Comparison of ENCODE assay signal across 12 cellular contexts in the genomic region with DNA sequence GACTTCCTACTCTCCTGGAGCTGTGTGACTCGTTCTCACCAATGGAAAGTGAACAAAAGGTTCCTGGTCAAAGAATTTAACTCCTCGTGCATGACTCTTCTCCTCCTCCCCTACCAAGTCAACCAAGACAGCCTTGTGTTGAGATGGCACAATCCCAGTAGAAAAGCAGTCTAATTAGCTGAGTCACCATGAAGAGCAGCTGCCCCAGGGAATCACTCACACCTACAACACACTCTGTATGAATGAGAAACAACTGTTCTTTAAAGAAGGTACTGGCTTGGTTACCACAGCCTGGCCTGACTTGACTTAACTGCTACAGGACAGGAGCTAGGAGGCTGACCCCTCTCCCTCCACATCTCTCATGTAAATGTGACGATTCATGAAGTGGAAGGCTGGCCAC. TPM values are rescaled to one million over a fixed set of nuclear protein-coding genes. Genes with fewer than 3 reads are reported as not detected.
A peak's percentile ranks its signal among the peaks of the same experiment; 100 is the strongest.
DNase-seq lines count a peak whose midpoint lies in the region; ATAC-seq, FAIRE-seq and TF ChIP-seq lines count a peak whose summit lies in the region.
"Had no signal": no experiment of that assay in that cellular context is flagged by ENCODE, and none has a peak within 500 bp of the region (broad histone marks: within the 10 kb centered on the region; RNA-seq: fewer than 3 reads in every experiment).

No MANE protein-coding gene starts in this region.

- no peaks in the 10 kb centered on the region for H4K20me1 ChIP-seq in HepG2 (ENCODE audit: insufficient read depth, low read length)

- BruUV-seq in HepG2 (replicated peaks; lab: Mats Ljungman, UMichigan), result no TSS peak

- no peak for TF ChIP-seq RAD21 in HepG2 (CRISPR knock-in tag; IDR thresholded peaks at IDR 0.05)

- H2AFZ ChIP-seq in HepG2 (ENCODE audit: low read length), result no peak overlapping the region

- no peak overlapping the region for H3K9ac ChIP-seq in HepG2 (ENCODE audit: insufficient read depth, low read depth, low read length)

- no peak for FAIRE-seq in HepG2 (lab: Jason Lieb, UNC)

- H3K27ac ChIP-seq in HepG2 (ENCODE audit: extremely low read length, insufficient read depth, low read length), result no peak overlapping the region
- no peak overlapping the region for H3K27ac ChIP-seq in right lobe of liver

- DNase-seq in HepG2 (ENCODE audit: low spot score), result no peak
- DNase-seq in right lobe of liver, result no peak
- DNase-seq in SK-MEL-5 (ENCODE audit: low read depth, low spot score), result peak; percentile 35
- DNase-seq in fibroblast of pulmonary artery (ENCODE audit: low read depth), result peak; percentile 38
- no peak for DNase-seq in left cardiac atrium
- no peak for DNase-seq in putamen (ENCODE audit: low spot score)
- no peak for DNase-seq in 8988T
- DNase-seq: activated CD4-positive, CD25-positive, alpha-beta regulatory T cell; NCI-H1417 had no signal

- H3K4me1 ChIP-seq in HepG2 (ENCODE audit: insufficient read depth, low read length) (no peaks in the 10 kb centered on the region), right lobe of liver (no peaks in the 10 kb centered on the region)

- in situ Hi-C loops in HepG2 (cut with HindIII; ENCODE audit: extremely low pct_ligation_motif_present, low pct_unique_long_range_greater_than_20kb) (no loop called here), SK-MEL-5 (cut with HindIII; ENCODE audit: low pct_unique_long_range_greater_than_20kb, low sequenced_read_pairs) (no loop called here)

- H3K4me2 ChIP-seq in HepG2 (ENCODE audit: low read depth, low read length), result no peak overlapping the region

- no peaks in the 10 kb centered on the region for H3K9me3 ChIP-seq in HepG2 (ENCODE audit: low read length)
- no peaks in the 10 kb centered on the region for H3K9me3 ChIP-seq in right lobe of liver

- CTCF ChIA-PET in HepG2 (lab: Yijun Ruan, JAX; ENCODE audit: low intra/inter-chr PET ratio, low total read pairs), result no interaction called here

- TF ChIP-seq POLR2A in HepG2 (IDR thresholded peaks at IDR 0.05; ENCODE audit: insufficient read depth in 1 of 2, low read depth in 2 of 2, low read length in 2 of 2), result no peak
- no peak for TF ChIP-seq POLR2A in right lobe of liver (IDR thresholded peaks at IDR 0.05)

- TF ChIP-seq EP300 in HepG2 (IDR thresholded peaks at IDR 0.05; ENCODE audit: low read depth in 2 of 2, low read length in 2 of 2) (no peak), HepG2 (CRISPR knock-in tag; IDR thresholded peaks at IDR 0.05; ENCODE audit: borderline replicate concordance) (no peak)

- intact Hi-C loops in HepG2 (cut with micrococcal nuclease; ENCODE audit: unreplicated experiment) (no loop called here), right lobe of liver (cut with DNase I) (no loop called here), left cardiac atrium (cut with DNase I) (no loop called here)

- no peak for TF ChIP-seq CTCF in HepG2 (CRISPR knock-in tag; IDR thresholded peaks at IDR 0.05)
- TF ChIP-seq CTCF in right lobe of liver (IDR thresholded peaks at IDR 0.05), result no peak
- TF ChIP-seq CTCF in fibroblast of pulmonary artery (IDR thresholded peaks at IDR 0.05; ENCODE audit: low read length, missing control alignments), result no peak

- WGBS in HepG2 (ENCODE audit: low lambda C conversion rate), result 17% methylated on average over 3 of the region's 3 CpGs
- 42% methylated on average over 2 of the region's 3 CpGs for whole genome bisulfite sequencing in right lobe of liver (ENCODE audit: insufficient coverage, low coverage, low lambda C conversion rate, missing lambda C conversion rate)

- no peaks in the 10 kb centered on the region for H3K36me3 ChIP-seq in HepG2 (replicated peaks in 1 of 2; ENCODE audit: control insufficient read depth in 1 of 2, insufficient read depth in 2 of 2, low read length in 2 of 2)
- no peaks in the 10 kb centered on the region for H3K36me3 ChIP-seq in right lobe of liver

- H3K27me3 ChIP-seq in HepG2 (ENCODE audit: control insufficient read depth in 1 of 2, insufficient read depth in 2 of 2, low read length in 2 of 2) (peaks cover 0 to 13% of the 10 kb centered on the region in 2 experiments; a peak in 2 of 5 replicates), right lobe of liver (no peaks in the 10 kb centered on the region)

- H3K4me3 ChIP-seq in HepG2 (replicated peaks in 1 of 3; ENCODE audit: insufficient read depth in 1 of 3, low read depth in 2 of 3, low read length in 3 of 3) (no peak overlapping the region), right lobe of liver (no peak overlapping the region), fibroblast of pulmonary artery (replicated peaks; ENCODE audit: low read depth, low read length) (no peak overlapping the region)

- no peaks in the 10 kb centered on the region for H3K79me2 ChIP-seq in HepG2 (ENCODE audit: insufficient read depth, low read length)

- ATAC-seq in HepG2 (peak; percentile 38; the same call in 1 of the 3 replicates), right lobe of liver (no peak), left cardiac atrium (no peak), HG03039 (IDR thresholded peaks at IDR 0.05; ENCODE audit: unreplicated experiment) (no peak)

- POLR2A ChIA-PET in HepG2 (lab: Yijun Ruan, JAX), result no interaction called here

RNA-seq across cellular contexts. Expression of a gene that starts 2.9 kb away (rescaled TPM):
- total RNA-seq in HepG2 (2016; rRNA removed; fragmentation: Illumina TruSeq; extraction: Trizol) (not detected in 2 replicates), right lobe of liver (under 1 TPM in 2 of 6 experiments, not detected in 4; 0.16 to 0.20 TPM), left cardiac atrium (under 1 TPM; 0.24 to 0.27 TPM)
- total RNA-seq in HepG2 (2016; cell fraction: cytosol; rRNA removed; fragmentation: Illumina TruSeq; extraction: Trizol; ENCODE audit: low read depth), result not detected in 2 replicates
- total RNA-seq in HepG2 (2016; cell fraction: insoluble cytoplasmic fraction; rRNA removed; fragmentation: Illumina TruSeq; extraction: Trizol), result 0.09 TPM in 1 of 2 replicates, not detected in the other
- not detected in 2 replicates for total RNA-seq in HepG2 (2016; cell fraction: membrane; rRNA removed; fragmentation: Illumina TruSeq; extraction: Trizol)
- not detected in 2 replicates for total RNA-seq in HepG2 (2016; cell fraction: nucleus; rRNA removed; fragmentation: Illumina TruSeq; extraction: Trizol)
- polyA plus RNA-seq in HepG2 (2011; rRNA removed), result 0.09 TPM in 1 of 2 replicates, not detected in the other
- not detected in 2 replicates for polyA plus RNA-seq in HepG2 (2011; cell fraction: cytosol; rRNA removed)
- polyA plus RNA-seq in HepG2 (2011; cell fraction: nucleus; rRNA removed), result 0.21 TPM in 2 replicates
- polyA plus RNA-seq in HepG2 (2012), result not detected in 2 replicates
- not detected in 2 replicates for polyA plus RNA-seq in HepG2 (2016; cell fraction: cytosol; fragmentation: Illumina TruSeq; extraction: Trizol; ENCODE audit: low read depth)
- not detected in 2 replicates for polyA plus RNA-seq in HepG2 (2016; cell fraction: insoluble cytoplasmic fraction; fragmentation: Illumina TruSeq; extraction: Trizol; ENCODE audit: low read depth)
- not detected in 2 replicates for polyA plus RNA-seq in HepG2 (2016; cell fraction: membrane; fragmentation: Illumina TruSeq; extraction: Trizol; ENCODE audit: low read depth)
- polyA plus RNA-seq in HepG2 (2016; cell fraction: nucleus; fragmentation: Illumina TruSeq; extraction: Trizol; ENCODE audit: insufficient read depth, low read depth), result 1.1 TPM in 1 of 2 replicates, not detected in the other
- polyA minus RNA-seq in HepG2 (2011; rRNA and poly(A)+ RNA removed; ENCODE audit: low replicate concordance), result 0.20 and 1.2 TPM in 2 replicates
- polyA minus RNA-seq in HepG2 (2011; cell fraction: cytosol; rRNA and poly(A)+ RNA removed), result not detected in 2 replicates
- 0.52 TPM in 1 of 2 replicates, not detected in the other for polyA minus RNA-seq in HepG2 (2011; cell fraction: nucleus; rRNA and poly(A)+ RNA removed)
- total RNA-seq in SK-MEL-5 (2014; rRNA removed; shearing (Covaris generic)), result not detected in 2 replicates
- polyA plus RNA-seq in SK-MEL-5 (2015; cell fraction: cytosol; rRNA removed), result 0.10 TPM in 1 of 2 replicates, not detected in the other
- 0.60 TPM in 1 of 2 replicates, not detected in the other for polyA plus RNA-seq in SK-MEL-5 (2015; cell fraction: nucleus; rRNA removed)
- total RNA-seq: lung microvascular endothelial cell, skeletal muscle tissue had no signal

RNA-seq across cellular contexts. Expression of a gene that starts 18.8 kb away (rescaled TPM):
- total RNA-seq in HepG2 (2016; rRNA removed; fragmentation: Illumina TruSeq; extraction: Trizol) (9.8 and 17.6 TPM in 2 replicates), right lobe of liver (10 to 100 TPM in 4 of 6 experiments, 1 to 10 TPM in 2; 8.8 to 20.2 (median 15.9) TPM), left cardiac atrium (10 to 100 TPM; 19.4 to 30.7 TPM)
- total RNA-seq in HepG2 (2016; cell fraction: cytosol; rRNA removed; fragmentation: Illumina TruSeq; extraction: Trizol; ENCODE audit: low read depth), result 1.2 and 1.7 TPM in 2 replicates
- 9.2 and 20.2 TPM in 2 replicates for total RNA-seq in HepG2 (2016; cell fraction: insoluble cytoplasmic fraction; rRNA removed; fragmentation: Illumina TruSeq; extraction: Trizol)
- total RNA-seq in HepG2 (2016; cell fraction: membrane; rRNA removed; fragmentation: Illumina TruSeq; extraction: Trizol), result 4.0 and 4.1 TPM in 2 replicates
- 21.3 and 26.0 TPM in 2 replicates for total RNA-seq in HepG2 (2016; cell fraction: nucleus; rRNA removed; fragmentation: Illumina TruSeq; extraction: Trizol)
- polyA plus RNA-seq in HepG2 (2011; rRNA removed), result 10.3 and 16.2 TPM in 2 replicates
- polyA plus RNA-seq in HepG2 (2011; cell fraction: cytosol; rRNA removed), result 7.9 and 11.8 TPM in 2 replicates
- polyA plus RNA-seq in HepG2 (2011; cell fraction: nucleus; rRNA removed), result 17.4 and 34.9 TPM in 2 replicates
- 11.3 and 15.1 TPM in 2 replicates for polyA plus RNA-seq in HepG2 (2012)
- 0.72 and 1.6 TPM in 2 replicates for polyA plus RNA-seq in HepG2 (2016; cell fraction: cytosol; fragmentation: Illumina TruSeq; extraction: Trizol; ENCODE audit: low read depth)
- polyA plus RNA-seq in HepG2 (2016; cell fraction: insoluble cytoplasmic fraction; fragmentation: Illumina TruSeq; extraction: Trizol; ENCODE audit: low read depth), result 11.8 and 12.8 TPM in 2 replicates
- polyA plus RNA-seq in HepG2 (2016; cell fraction: membrane; fragmentation: Illumina TruSeq; extraction: Trizol; ENCODE audit: low read depth), result 2.6 and 3.1 TPM in 2 replicates
- 54.1 and 59.6 TPM in 2 replicates for polyA plus RNA-seq in HepG2 (2016; cell fraction: nucleus; fragmentation: Illumina TruSeq; extraction: Trizol; ENCODE audit: insufficient read depth, low read depth)
- 39.2 and 126 TPM in 2 replicates for polyA minus RNA-seq in HepG2 (2011; rRNA and poly(A)+ RNA removed; ENCODE audit: low replicate concordance)
- 9.4 and 12.6 TPM in 2 replicates for polyA minus RNA-seq in HepG2 (2011; cell fraction: cytosol; rRNA and poly(A)+ RNA removed)
- polyA minus RNA-seq in HepG2 (2011; cell fraction: nucleus; rRNA and poly(A)+ RNA removed), result 21.8 and 31.5 TPM in 2 replicates
- total RNA-seq in SK-MEL-5 (2014; rRNA removed; shearing (Covaris generic)), result 52.5 and 54.2 TPM in 2 replicates
- polyA plus RNA-seq in SK-MEL-5 (2015; cell fraction: cytosol; rRNA removed), result 33.3 and 37.1 TPM in 2 replicates
- 90.6 and 106 TPM in 2 replicates for polyA plus RNA-seq in SK-MEL-5 (2015; cell fraction: nucleus; rRNA removed)

RNA-seq across cellular contexts. Expression of a gene that starts 24.1 kb away (rescaled TPM):
- total RNA-seq in HepG2 (2016; rRNA removed; fragmentation: Illumina TruSeq; extraction: Trizol) (64.7 and 74.9 TPM in 2 replicates), right lobe of liver (10 to 100 TPM; 34.7 to 66.3 (median 40.5) TPM), left cardiac atrium (10 to 100 TPM; 30.2 to 33.3 TPM)
- total RNA-seq in HepG2 (2016; cell fraction: cytosol; rRNA removed; fragmentation: Illumina TruSeq; extraction: Trizol; ENCODE audit: low read depth), result 17.3 and 18.5 TPM in 2 replicates
- 69.4 and 76.9 TPM in 2 replicates for total RNA-seq in HepG2 (2016; cell fraction: insoluble cytoplasmic fraction; rRNA removed; fragmentation: Illumina TruSeq; extraction: Trizol)
- 30.5 and 33.2 TPM in 2 replicates for total RNA-seq in HepG2 (2016; cell fraction: membrane; rRNA removed; fragmentation: Illumina TruSeq; extraction: Trizol)
- total RNA-seq in HepG2 (2016; cell fraction: nucleus; rRNA removed; fragmentation: Illumina TruSeq; extraction: Trizol), result 24.1 and 26.9 TPM in 2 replicates
- polyA plus RNA-seq in HepG2 (2011; rRNA removed), result 30.7 and 41.2 TPM in 2 replicates
- 43.0 and 50.9 TPM in 2 replicates for polyA plus RNA-seq in HepG2 (2011; cell fraction: cytosol; rRNA removed)
- polyA plus RNA-seq in HepG2 (2011; cell fraction: nucleus; rRNA removed), result 24.6 and 37.8 TPM in 2 replicates
- 24.6 and 32.8 TPM in 2 replicates for polyA plus RNA-seq in HepG2 (2012)
- polyA plus RNA-seq in HepG2 (2016; cell fraction: cytosol; fragmentation: Illumina TruSeq; extraction: Trizol; ENCODE audit: low read depth), result 16.9 and 17.5 TPM in 2 replicates
- polyA plus RNA-seq in HepG2 (2016; cell fraction: insoluble cytoplasmic fraction; fragmentation: Illumina TruSeq; extraction: Trizol; ENCODE audit: low read depth), result 67.6 and 73.1 TPM in 2 replicates
- 25.0 and 28.1 TPM in 2 replicates for polyA plus RNA-seq in HepG2 (2016; cell fraction: membrane; fragmentation: Illumina TruSeq; extraction: Trizol; ENCODE audit: low read depth)
- polyA plus RNA-seq in HepG2 (2016; cell fraction: nucleus; fragmentation: Illumina TruSeq; extraction: Trizol; ENCODE audit: insufficient read depth, low read depth), result 41.0 and 43.4 TPM in 2 replicates
- 17.3 and 80.7 TPM in 2 replicates for polyA minus RNA-seq in HepG2 (2011; rRNA and poly(A)+ RNA removed; ENCODE audit: low replicate concordance)
- 6.2 and 7.1 TPM in 2 replicates for polyA minus RNA-seq in HepG2 (2011; cell fraction: cytosol; rRNA and poly(A)+ RNA removed)
- 3.9 and 6.7 TPM in 2 replicates for polyA minus RNA-seq in HepG2 (2011; cell fraction: nucleus; rRNA and poly(A)+ RNA removed)
- total RNA-seq in SK-MEL-5 (2014; rRNA removed; shearing (Covaris generic)), result 40.4 and 43.9 TPM in 2 replicates
- polyA plus RNA-seq in SK-MEL-5 (2015; cell fraction: cytosol; rRNA removed), result 28.9 and 33.5 TPM in 2 replicates
- polyA plus RNA-seq in SK-MEL-5 (2015; cell fraction: nucleus; rRNA removed), result 39.7 and 43.3 TPM in 2 replicates

RNA-seq across cellular contexts. Expression of a gene that starts 33.8 kb away (rescaled TPM):
- total RNA-seq in HepG2 (2016; rRNA removed; fragmentation: Illumina TruSeq; extraction: Trizol), result 23.0 and 52.2 TPM in 2 replicates
- total RNA-seq in HepG2 (2016; cell fraction: cytosol; rRNA removed; fragmentation: Illumina TruSeq; extraction: Trizol; ENCODE audit: low read depth), result 9.3 and 11.5 TPM in 2 replicates
- total RNA-seq in HepG2 (2016; cell fraction: insoluble cytoplasmic fraction; rRNA removed; fragmentation: Illumina TruSeq; extraction: Trizol), result 22.7 and 50.5 TPM in 2 replicates
- 19.4 and 21.5 TPM in 2 replicates for total RNA-seq in HepG2 (2016; cell fraction: membrane; rRNA removed; fragmentation: Illumina TruSeq; extraction: Trizol)
- 42.8 and 46.0 TPM in 2 replicates for total RNA-seq in HepG2 (2016; cell fraction: nucleus; rRNA removed; fragmentation: Illumina TruSeq; extraction: Trizol)
- 31.2 and 34.5 TPM in 2 replicates for polyA plus RNA-seq in HepG2 (2011; rRNA removed)
- 27.9 and 29.3 TPM in 2 replicates for polyA plus RNA-seq in HepG2 (2011; cell fraction: cytosol; rRNA removed)
- polyA plus RNA-seq in HepG2 (2011; cell fraction: nucleus; rRNA removed), result 33.1 and 33.7 TPM in 2 replicates
- polyA plus RNA-seq in HepG2 (2012), result 13.9 and 21.5 TPM in 2 replicates
- polyA plus RNA-seq in HepG2 (2016; cell fraction: cytosol; fragmentation: Illumina TruSeq; extraction: Trizol; ENCODE audit: low read depth), result 7.3 TPM in 2 replicates
- 17.6 and 20.8 TPM in 2 replicates for polyA plus RNA-seq in HepG2 (2016; cell fraction: insoluble cytoplasmic fraction; fragmentation: Illumina TruSeq; extraction: Trizol; ENCODE audit: low read depth)
- 11.8 and 14.3 TPM in 2 replicates for polyA plus RNA-seq in HepG2 (2016; cell fraction: membrane; fragmentation: Illumina TruSeq; extraction: Trizol; ENCODE audit: low read depth)
- 60.4 and 64.9 TPM in 2 replicates for polyA plus RNA-seq in HepG2 (2016; cell fraction: nucleus; fragmentation: Illumina TruSeq; extraction: Trizol; ENCODE audit: insufficient read depth, low read depth)
- polyA minus RNA-seq in HepG2 (2011; rRNA and poly(A)+ RNA removed; ENCODE audit: low replicate concordance), result 46.0 and 105 TPM in 2 replicates
- 18.2 and 19.3 TPM in 2 replicates for polyA minus RNA-seq in HepG2 (2011; cell fraction: cytosol; rRNA and poly(A)+ RNA removed)
- polyA minus RNA-seq in HepG2 (2011; cell fraction: nucleus; rRNA and poly(A)+ RNA removed), result 7.5 and 13.4 TPM in 2 replicates
- 10 to 100 TPM in 5 of 6 experiments, 1 to 10 TPM in 1; 7.7 to 24.9 (median 17.8) TPM for total RNA-seq in right lobe of liver
- total RNA-seq in SK-MEL-5 (2014; rRNA removed; shearing (Covaris generic)), result 30.6 and 36.4 TPM in 2 replicates
- 32.6 and 35.5 TPM in 2 replicates for polyA plus RNA-seq in SK-MEL-5 (2015; cell fraction: cytosol; rRNA removed)
- polyA plus RNA-seq in SK-MEL-5 (2015; cell fraction: nucleus; rRNA removed), result 25.3 and 25.7 TPM in 2 replicates
- total RNA-seq in left cardiac atrium, result 10 to 100 TPM; 16.8 to 27.5 TPM

RNA-seq across cellular contexts. Expression of a gene that starts 34.3 kb away (rescaled TPM):
- total RNA-seq in HepG2 (2016; rRNA removed; fragmentation: Illumina TruSeq; extraction: Trizol), result 16.0 and 21.4 TPM in 2 replicates
- 3.2 and 3.3 TPM in 2 replicates for total RNA-seq in HepG2 (2016; cell fraction: cytosol; rRNA removed; fragmentation: Illumina TruSeq; extraction: Trizol; ENCODE audit: low read depth)
- 17.4 and 26.1 TPM in 2 replicates for total RNA-seq in HepG2 (2016; cell fraction: insoluble cytoplasmic fraction; rRNA removed; fragmentation: Illumina TruSeq; extraction: Trizol)
- 4.3 and 5.5 TPM in 2 replicates for total RNA-seq in HepG2 (2016; cell fraction: membrane; rRNA removed; fragmentation: Illumina TruSeq; extraction: Trizol)
- total RNA-seq in HepG2 (2016; cell fraction: nucleus; rRNA removed; fragmentation: Illumina TruSeq; extraction: Trizol), result 5.0 and 6.6 TPM in 2 replicates
- polyA plus RNA-seq in HepG2 (2011; rRNA removed), result 15.6 and 17.3 TPM in 2 replicates
- 19.5 and 21.0 TPM in 2 replicates for polyA plus RNA-seq in HepG2 (2011; cell fraction: cytosol; rRNA removed)
- 4.4 and 5.1 TPM in 2 replicates for polyA plus RNA-seq in HepG2 (2011; cell fraction: nucleus; rRNA removed)
- 3.4 and 5.3 TPM in 2 replicates for polyA plus RNA-seq in HepG2 (2012)
- polyA plus RNA-seq in HepG2 (2016; cell fraction: cytosol; fragmentation: Illumina TruSeq; extraction: Trizol; ENCODE audit: low read depth), result 4.7 and 6.1 TPM in 2 replicates
- 24.7 and 26.1 TPM in 2 replicates for polyA plus RNA-seq in HepG2 (2016; cell fraction: insoluble cytoplasmic fraction; fragmentation: Illumina TruSeq; extraction: Trizol; ENCODE audit: low read depth)
- polyA plus RNA-seq in HepG2 (2016; cell fraction: membrane; fragmentation: Illumina TruSeq; extraction: Trizol; ENCODE audit: low read depth), result 4.7 and 6.1 TPM in 2 replicates
- polyA plus RNA-seq in HepG2 (2016; cell fraction: nucleus; fragmentation: Illumina TruSeq; extraction: Trizol; ENCODE audit: insufficient read depth, low read depth), result 10.3 and 12.6 TPM in 2 replicates
- polyA minus RNA-seq in HepG2 (2011; rRNA and poly(A)+ RNA removed; ENCODE audit: low replicate concordance), result 7.4 and 20.2 TPM in 2 replicates
- 3.7 and 5.3 TPM in 2 replicates for polyA minus RNA-seq in HepG2 (2011; cell fraction: cytosol; rRNA and poly(A)+ RNA removed)
- polyA minus RNA-seq in HepG2 (2011; cell fraction: nucleus; rRNA and poly(A)+ RNA removed), result 2.3 and 4.8 TPM in 2 replicates
- total RNA-seq in right lobe of liver, result 10 to 100 TPM in 5 of 6 experiments, 1 to 10 TPM in 1; 7.1 to 33.2 (median 18.0) TPM
- total RNA-seq in SK-MEL-5 (2014; rRNA removed; shearing (Covaris generic)), result 10.4 and 15.4 TPM in 2 replicates
- 20.7 and 24.6 TPM in 2 replicates for polyA plus RNA-seq in SK-MEL-5 (2015; cell fraction: cytosol; rRNA removed)
- 6.5 and 8.5 TPM in 2 replicates for polyA plus RNA-seq in SK-MEL-5 (2015; cell fraction: nucleus; rRNA removed)
- 10 to 100 TPM; 18.6 to 25.9 TPM for total RNA-seq in left cardiac atrium

Comparison
In these comparisons a context has a peak if more than half of its experiments do, and no peak if none do; other contexts are left out.
1. DNase-seq: peak in SK-MEL-5 (single experiment) and fibroblast of pulmonary artery (single experiment); none in HepG2 (single experiment), right lobe of liver (0 of 3), left cardiac atrium (single experiment), putamen (single experiment) and 8988T (single experiment).